9 cellular contexts compared by ENCODE assay signal in genomic region chr6:46217671-46218131, GRCh38. TPM values are rescaled to one million over a fixed set of nuclear protein-coding genes. Genes with fewer than 3 reads are reported as not detected.
DNase-seq lines count a peak whose midpoint lies in the region; ATAC-seq lines count a peak whose summit lies in the region.
"Had no signal": no experiment of that assay in that cellular context is flagged by ENCODE, and none has a peak within 500 bp of the region (broad histone marks: within the 10 kb centered on the region; RNA-seq: fewer than 3 reads in every experiment).

No MANE protein-coding gene starts in this region.

- H3K27ac Mint-ChIP-seq in activated naive CD8-positive, alpha-beta T cell treated with anti-CD3 and anti-CD28 coated beads, Interleukin-2, amount 50 U/mL, for 24 hours = peak overlapping the region; percentile 52
- H3K27ac Mint-ChIP-seq in activated naive CD8-positive, alpha-beta T cell treated with anti-CD3 and anti-CD28 coated beads for 36 hours = no peak overlapping the region
- H3K27ac Mint-ChIP-seq in stimulated activated naive CD8-positive, alpha-beta T cell treated with anti-CD3 and anti-CD28 coated beads, Interleukin-15, Interleukin-2, amounts not matched to agents 100 ng/mL and 50 ng/mL, for 24 hours = peak overlapping the region; percentile 34

- peak; percentile 60 for ATAC-seq in activated naive CD8-positive, alpha-beta T cell treated with anti-CD3 and anti-CD28 coated beads, Interleukin-2, amount 50 U/mL, for 24 hours
- peak; percentile 57 for ATAC-seq in HG03139 (IDR thresholded peaks at IDR 0.05; ENCODE audit: unreplicated experiment)
- ATAC-seq: Panc1 had no signal

- H3K4me3 Mint-ChIP-seq in activated naive CD8-positive, alpha-beta T cell treated with anti-CD3 and anti-CD28 coated beads, Interleukin-2, amount 50 U/mL, for 24 hours = no peak overlapping the region
- no peak overlapping the region for H3K4me3 Mint-ChIP-seq in activated naive CD8-positive, alpha-beta T cell treated with anti-CD3 and anti-CD28 coated beads for 36 hours
- no peak overlapping the region for H3K4me3 Mint-ChIP-seq in stimulated activated naive CD8-positive, alpha-beta T cell treated with anti-CD3 and anti-CD28 coated beads, Interleukin-15, Interleukin-2, amounts not matched to agents 100 ng/mL and 50 ng/mL, for 24 hours

- H3K4me1 Mint-ChIP-seq in activated naive CD8-positive, alpha-beta T cell treated with anti-CD3 and anti-CD28 coated beads, Interleukin-2, amount 50 U/mL, for 24 hours = peaks cover 50% of the 10 kb centered on the region
- peaks cover 13% of the 10 kb centered on the region for H3K4me1 Mint-ChIP-seq in activated naive CD8-positive, alpha-beta T cell treated with anti-CD3 and anti-CD28 coated beads for 36 hours
- H3K4me1 Mint-ChIP-seq in stimulated activated naive CD8-positive, alpha-beta T cell treated with anti-CD3 and anti-CD28 coated beads, Interleukin-15, Interleukin-2, amounts not matched to agents 100 ng/mL and 50 ng/mL, for 24 hours (ENCODE audit: low read depth) = peaks cover 50% of the 10 kb centered on the region

- no peaks in the 10 kb centered on the region for H3K9me3 Mint-ChIP-seq in activated naive CD8-positive, alpha-beta T cell treated with anti-CD3 and anti-CD28 coated beads, Interleukin-2, amount 50 U/mL, for 24 hours
- no peaks in the 10 kb centered on the region for H3K9me3 Mint-ChIP-seq in activated naive CD8-positive, alpha-beta T cell treated with anti-CD3 and anti-CD28 coated beads for 36 hours
- H3K9me3 Mint-ChIP-seq in stimulated activated naive CD8-positive, alpha-beta T cell treated with anti-CD3 and anti-CD28 coated beads, Interleukin-15, Interleukin-2, amounts not matched to agents 100 ng/mL and 50 ng/mL, for 24 hours = no peaks in the 10 kb centered on the region

- H3K36me3 Mint-ChIP-seq in activated naive CD8-positive, alpha-beta T cell treated with anti-CD3 and anti-CD28 coated beads, Interleukin-2, amount 50 U/mL, for 24 hours (ENCODE audit: low read depth) = no peaks in the 10 kb centered on the region
- no peaks in the 10 kb centered on the region for H3K36me3 Mint-ChIP-seq in activated naive CD8-positive, alpha-beta T cell treated with anti-CD3 and anti-CD28 coated beads for 36 hours
- H3K36me3 Mint-ChIP-seq in stimulated activated naive CD8-positive, alpha-beta T cell treated with anti-CD3 and anti-CD28 coated beads, Interleukin-15, Interleukin-2, amounts not matched to agents 100 ng/mL and 50 ng/mL, for 24 hours (ENCODE audit: low read depth) = no peaks in the 10 kb centered on the region

- H3K27me3 Mint-ChIP-seq in activated naive CD8-positive, alpha-beta T cell treated with anti-CD3 and anti-CD28 coated beads, Interleukin-2, amount 50 U/mL, for 24 hours = peaks cover 5% of the 10 kb centered on the region
- H3K27me3 Mint-ChIP-seq in activated naive CD8-positive, alpha-beta T cell treated with anti-CD3 and anti-CD28 coated beads for 36 hours = no peaks in the 10 kb centered on the region
- peaks cover 3% of the 10 kb centered on the region for H3K27me3 Mint-ChIP-seq in stimulated activated naive CD8-positive, alpha-beta T cell treated with anti-CD3 and anti-CD28 coated beads, Interleukin-15, Interleukin-2, amounts not matched to agents 100 ng/mL and 50 ng/mL, for 24 hours

- DNase-seq in activated naive CD8-positive, alpha-beta T cell treated with anti-CD3 and anti-CD28 coated beads, Interleukin-2, amount 50 U/mL, for 24 hours = peak; percentile 18
- no peak for DNase-seq in activated naive CD8-positive, alpha-beta T cell treated with anti-CD3 and anti-CD28 coated beads for 36 hours
- DNase-seq in cerebellum (ENCODE audit: low spot score) (peak; percentile 73), T-helper 1 cell (no peak), SW 1271 (lab: John Stamatoyannopoulos, UW) (no peak), NCI-H1417 treated with DMSO at 0.1 percent for 48 hours (lab: John Stamatoyannopoulos, UW) (no peak)

RNA-seq across cellular contexts. Expression of gene ENPP5, which starts 46.9 kb away (rescaled TPM):
- under 1 TPM; 0.33 to 0.38 TPM for total RNA-seq in activated naive CD8-positive, alpha-beta T cell treated with anti-CD3 and anti-CD28 coated beads for 36 hours
- 19.8 TPM for total RNA-seq in cerebellum

Comparison
In these comparisons a context has a peak if more than half of its experiments do, and no peak if none do; other contexts are left out.
1. DNase-seq: peak in activated naive CD8-positive, alpha-beta T cell treated with anti-CD3 and anti-CD28 coated beads, Interleukin-2, amount 50 U/mL, for 24 hours (single experiment) and cerebellum (single experiment); none in activated naive CD8-positive, alpha-beta T cell treated with anti-CD3 and anti-CD28 coated beads for 36 hours (single experiment), T-helper 1 cell (0 of 5), SW 1271 (0 of 2) and NCI-H1417 treated with DMSO at 0.1 percent for 48 hours (single experiment).
2. RNA of gene ENPP5, which starts 46.9 kb away (total RNA-seq): 19.8 TPM in cerebellum (single experiment); 0.33 to 0.38 TPM in activated naive CD8-positive, alpha-beta T cell treated with anti-CD3 and anti-CD28 coated beads for 36 hours; every median in the first group is over 10 times any median in the second.